Comparison of ENCODE assay signal across 1 cellular context in genomic region chr1:155931332-155932038, GRCh38.
TF ChIP-seq lines count a peak whose summit lies in the region.

No MANE protein-coding gene starts in this region.

TF ChIP-seq in HCT116, 20 proteins besides CTCF, POLR2A, EP300 and RAD21 (continued from another document):
- TF ChIP-seq, protein P1, sequence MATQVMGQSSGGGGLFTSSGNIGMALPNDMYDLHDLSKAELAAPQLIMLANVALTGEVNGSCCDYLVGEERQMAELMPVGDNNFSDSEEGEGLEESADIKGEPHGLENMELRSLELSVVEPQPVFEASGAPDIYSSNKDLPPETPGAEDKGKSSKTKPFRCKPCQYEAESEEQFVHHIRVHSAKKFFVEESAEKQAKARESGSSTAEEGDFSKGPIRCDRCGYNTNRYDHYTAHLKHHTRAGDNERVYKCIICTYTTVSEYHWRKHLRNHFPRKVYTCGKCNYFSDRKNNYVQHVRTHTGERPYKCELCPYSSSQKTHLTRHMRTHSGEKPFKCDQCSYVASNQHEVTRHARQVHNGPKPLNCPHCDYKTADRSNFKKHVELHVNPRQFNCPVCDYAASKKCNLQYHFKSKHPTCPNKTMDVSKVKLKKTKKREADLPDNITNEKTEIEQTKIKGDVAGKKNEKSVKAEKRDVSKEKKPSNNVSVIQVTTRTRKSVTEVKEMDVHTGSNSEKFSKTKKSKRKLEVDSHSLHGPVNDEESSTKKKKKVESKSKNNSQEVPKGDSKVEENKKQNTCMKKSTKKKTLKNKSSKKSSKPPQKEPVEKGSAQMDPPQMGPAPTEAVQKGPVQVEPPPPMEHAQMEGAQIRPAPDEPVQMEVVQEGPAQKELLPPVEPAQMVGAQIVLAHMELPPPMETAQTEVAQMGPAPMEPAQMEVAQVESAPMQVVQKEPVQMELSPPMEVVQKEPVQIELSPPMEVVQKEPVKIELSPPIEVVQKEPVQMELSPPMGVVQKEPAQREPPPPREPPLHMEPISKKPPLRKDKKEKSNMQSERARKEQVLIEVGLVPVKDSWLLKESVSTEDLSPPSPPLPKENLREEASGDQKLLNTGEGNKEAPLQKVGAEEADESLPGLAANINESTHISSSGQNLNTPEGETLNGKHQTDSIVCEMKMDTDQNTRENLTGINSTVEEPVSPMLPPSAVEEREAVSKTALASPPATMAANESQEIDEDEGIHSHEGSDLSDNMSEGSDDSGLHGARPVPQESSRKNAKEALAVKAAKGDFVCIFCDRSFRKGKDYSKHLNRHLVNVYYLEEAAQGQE (IDR thresholded peaks at IDR 0.05; ENCODE audit: low read depth) = no peak
- TF ChIP-seq YY1 (IDR thresholded peaks at IDR 0.05; ENCODE audit: extremely low read depth, insufficient replicate concordance, low read depth, low read length) = no peak
- TF ChIP-seq TCF7L2 (IDR thresholded peaks at IDR 0.05; ENCODE audit: borderline replicate concordance, extremely low read depth, insufficient read depth, insufficient read length) = no peak
- no peak for TF ChIP-seq JUND (IDR thresholded peaks at IDR 0.05)
- TF ChIP-seq SP1 (IDR thresholded peaks at IDR 0.05; ENCODE audit: low read depth) = no peak
